21 cellular contexts compared by ENCODE assay signal in genomic region chr1:14674030-14674429, GRCh38.
"Had no signal": no experiment of that assay in that cellular context is flagged by ENCODE, and none has a peak within 500 bp of the region (broad histone marks: within the 10 kb centered on the region; RNA-seq: fewer than 3 reads in every experiment).

No MANE protein-coding gene starts in this region.

- H3K36me3 ChIP-seq: ovary, sigmoid colon, suprapubic skin, transverse colon, upper lobe of right lung, uterus had no signal

- ATAC-seq: left ventricle myocardium superior; natural killer cell; psoas muscle; right cardiac atrium; stimulated activated naive CD8-positive, alpha-beta T cell treated with anti-CD3 and anti-CD28 coated beads, Interleukin-15, amount 100 ng/mL, for 72 hours; upper lobe of right lung had no signal

- H3K9me3 ChIP-seq: ovary, psoas muscle, suprapubic skin, transverse colon, upper lobe of right lung, uterus had no signal

- H3K4me1 ChIP-seq: psoas muscle, sigmoid colon, suprapubic skin, transverse colon, upper lobe of right lung, uterus had no signal

- H3K27ac ChIP-seq: dorsolateral prefrontal cortex, ovary, psoas muscle, sigmoid colon, suprapubic skin, transverse colon, upper lobe of right lung, uterus had no signal

- DNase-seq: dorsolateral prefrontal cortex; effector CD4-positive, alpha-beta T cell; head of caudate nucleus; left ventricle myocardium superior; natural killer cell; occipital lobe; ovary; psoas muscle; right cardiac atrium; sigmoid colon; stimulated activated CD4-positive, alpha-beta T cell treated with anti-CD3 and anti-CD28 coated beads, Interleukin-2, amount 100 ng/mL, for 24 hours; stimulated activated CD4-positive, alpha-beta T cell treated with anti-CD3 and anti-CD28 coated beads, Interleukin-4, amount 100 ng/mL, for 4 hours; stimulated activated naive CD4-positive, alpha-beta T cell; stimulated activated naive CD8-positive, alpha-beta T cell treated with anti-CD3 and anti-CD28 coated beads, Interleukin-15, amount 100 ng/mL, for 72 hours; transverse colon; upper lobe of right lung; uterus had no signal

- H3K4me3 ChIP-seq: dorsolateral prefrontal cortex, lung, ovary, psoas muscle, sigmoid colon, suprapubic skin, transverse colon, upper lobe of right lung, uterus had no signal

- H3K27me3 ChIP-seq: dorsolateral prefrontal cortex, ovary, sigmoid colon, suprapubic skin, transverse colon, upper lobe of right lung, uterus had no signal

- FAIRE-seq: frontal cortex, keratinocyte had no signal
